ENCODE assay signal across 2 cellular contexts in the genomic region with DNA sequence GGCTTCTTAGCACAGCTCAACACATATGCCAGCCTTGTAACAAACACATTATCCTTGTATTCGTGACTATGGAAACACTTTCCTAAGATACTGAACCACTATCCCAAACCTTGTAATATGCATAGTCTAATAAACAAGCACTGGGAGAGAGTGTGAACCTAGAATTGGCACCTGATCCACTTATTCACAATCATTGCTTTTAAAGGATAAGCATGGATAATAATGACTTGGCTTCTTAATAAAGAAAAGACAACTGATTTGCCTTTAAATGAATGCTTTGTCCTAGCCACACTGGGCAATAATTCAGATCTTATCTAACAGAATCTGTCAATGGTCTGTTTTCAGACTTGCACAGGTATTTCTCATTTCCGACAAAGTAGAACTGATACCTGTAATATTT.
TF ChIP-seq lines count a peak whose summit lies in the region.

No MANE protein-coding gene starts in this region.

TF ChIP-seq in GM23338, 12 proteins besides CTCF, POLR2A, EP300 and RAD21:
- TF ChIP-seq, protein P1, sequence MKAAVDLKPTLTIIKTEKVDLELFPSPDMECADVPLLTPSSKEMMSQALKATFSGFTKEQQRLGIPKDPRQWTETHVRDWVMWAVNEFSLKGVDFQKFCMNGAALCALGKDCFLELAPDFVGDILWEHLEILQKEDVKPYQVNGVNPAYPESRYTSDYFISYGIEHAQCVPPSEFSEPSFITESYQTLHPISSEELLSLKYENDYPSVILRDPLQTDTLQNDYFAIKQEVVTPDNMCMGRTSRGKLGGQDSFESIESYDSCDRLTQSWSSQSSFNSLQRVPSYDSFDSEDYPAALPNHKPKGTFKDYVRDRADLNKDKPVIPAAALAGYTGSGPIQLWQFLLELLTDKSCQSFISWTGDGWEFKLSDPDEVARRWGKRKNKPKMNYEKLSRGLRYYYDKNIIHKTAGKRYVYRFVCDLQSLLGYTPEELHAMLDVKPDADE (IDR thresholded peaks at IDR 0.05): no peak
- TF ChIP-seq STAT1 (IDR thresholded peaks at IDR 0.05; ENCODE audit: unreplicated experiment) (no peak), POLR2AphosphoS5 (IDR thresholded peaks at IDR 0.05; ENCODE audit: low read depth) (no peak), EZH2phosphoT487 (IDR thresholded peaks at IDR 0.05; ENCODE audit: unreplicated experiment) (no peak), CREB1 (CRISPR knock-in tag; IDR thresholded peaks at IDR 0.05; ENCODE audit: low read depth) (no peak), EZH2 (IDR thresholded peaks at IDR 0.05; ENCODE audit: low read depth, unreplicated experiment) (no peak), ZNF114 (CRISPR knock-in tag; IDR thresholded peaks at IDR 0.05) (no peak)

TF ChIP-seq in GM12878, 131 proteins besides CTCF, POLR2A, EP300 and RAD21:
- TF ChIP-seq MYC (IDR thresholded peaks at IDR 0.05; ENCODE audit: insufficient read depth, insufficient read length, insufficient replicate concordance, low read length, severe bottlenecking) (no peak), YY1 (IDR thresholded peaks at IDR 0.05; ENCODE audit: low read depth, low read length) (no peak), SP1 (IDR thresholded peaks at IDR 0.05; ENCODE audit: low read depth, low read length) (no peak), SUPT20H (IDR thresholded peaks at IDR 0.05; ENCODE audit: borderline replicate concordance, control insufficient read depth, low read depth, low read length) (no peak), BACH1 (IDR thresholded peaks at IDR 0.05; ENCODE audit: borderline replicate concordance) (no peak), ZZZ3 (IDR thresholded peaks at IDR 0.05; ENCODE audit: control insufficient read depth, insufficient read length, low read depth) (no peak), ZBED1 (IDR thresholded peaks at IDR 0.05; ENCODE audit: borderline replicate concordance) (no peak), IRF4 (IDR thresholded peaks at IDR 0.05; ENCODE audit: low read depth, low read length) (no peak)
- TF ChIP-seq, protein P2, sequence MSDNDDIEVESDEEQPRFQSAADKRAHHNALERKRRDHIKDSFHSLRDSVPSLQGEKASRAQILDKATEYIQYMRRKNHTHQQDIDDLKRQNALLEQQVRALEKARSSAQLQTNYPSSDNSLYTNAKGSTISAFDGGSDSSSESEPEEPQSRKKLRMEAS (IDR thresholded peaks at IDR 0.05; ENCODE audit: low read depth, low read length): no peak
- TF ChIP-seq, protein P3, sequence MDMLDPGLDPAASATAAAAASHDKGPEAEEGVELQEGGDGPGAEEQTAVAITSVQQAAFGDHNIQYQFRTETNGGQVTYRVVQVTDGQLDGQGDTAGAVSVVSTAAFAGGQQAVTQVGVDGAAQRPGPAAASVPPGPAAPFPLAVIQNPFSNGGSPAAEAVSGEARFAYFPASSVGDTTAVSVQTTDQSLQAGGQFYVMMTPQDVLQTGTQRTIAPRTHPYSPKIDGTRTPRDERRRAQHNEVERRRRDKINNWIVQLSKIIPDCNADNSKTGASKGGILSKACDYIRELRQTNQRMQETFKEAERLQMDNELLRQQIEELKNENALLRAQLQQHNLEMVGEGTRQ (IDR thresholded peaks at IDR 0.05; ENCODE audit: borderline replicate concordance, low read depth, low read length): no peak
- TF ChIP-seq, protein P4, sequence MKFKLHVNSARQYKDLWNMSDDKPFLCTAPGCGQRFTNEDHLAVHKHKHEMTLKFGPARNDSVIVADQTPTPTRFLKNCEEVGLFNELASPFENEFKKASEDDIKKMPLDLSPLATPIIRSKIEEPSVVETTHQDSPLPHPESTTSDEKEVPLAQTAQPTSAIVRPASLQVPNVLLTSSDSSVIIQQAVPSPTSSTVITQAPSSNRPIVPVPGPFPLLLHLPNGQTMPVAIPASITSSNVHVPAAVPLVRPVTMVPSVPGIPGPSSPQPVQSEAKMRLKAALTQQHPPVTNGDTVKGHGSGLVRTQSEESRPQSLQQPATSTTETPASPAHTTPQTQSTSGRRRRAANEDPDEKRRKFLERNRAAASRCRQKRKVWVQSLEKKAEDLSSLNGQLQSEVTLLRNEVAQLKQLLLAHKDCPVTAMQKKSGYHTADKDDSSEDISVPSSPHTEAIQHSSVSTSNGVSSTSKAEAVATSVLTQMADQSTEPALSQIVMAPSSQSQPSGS (IDR thresholded peaks at IDR 0.05; ENCODE audit: low read length): no peak
- TF ChIP-seq, protein P5, sequence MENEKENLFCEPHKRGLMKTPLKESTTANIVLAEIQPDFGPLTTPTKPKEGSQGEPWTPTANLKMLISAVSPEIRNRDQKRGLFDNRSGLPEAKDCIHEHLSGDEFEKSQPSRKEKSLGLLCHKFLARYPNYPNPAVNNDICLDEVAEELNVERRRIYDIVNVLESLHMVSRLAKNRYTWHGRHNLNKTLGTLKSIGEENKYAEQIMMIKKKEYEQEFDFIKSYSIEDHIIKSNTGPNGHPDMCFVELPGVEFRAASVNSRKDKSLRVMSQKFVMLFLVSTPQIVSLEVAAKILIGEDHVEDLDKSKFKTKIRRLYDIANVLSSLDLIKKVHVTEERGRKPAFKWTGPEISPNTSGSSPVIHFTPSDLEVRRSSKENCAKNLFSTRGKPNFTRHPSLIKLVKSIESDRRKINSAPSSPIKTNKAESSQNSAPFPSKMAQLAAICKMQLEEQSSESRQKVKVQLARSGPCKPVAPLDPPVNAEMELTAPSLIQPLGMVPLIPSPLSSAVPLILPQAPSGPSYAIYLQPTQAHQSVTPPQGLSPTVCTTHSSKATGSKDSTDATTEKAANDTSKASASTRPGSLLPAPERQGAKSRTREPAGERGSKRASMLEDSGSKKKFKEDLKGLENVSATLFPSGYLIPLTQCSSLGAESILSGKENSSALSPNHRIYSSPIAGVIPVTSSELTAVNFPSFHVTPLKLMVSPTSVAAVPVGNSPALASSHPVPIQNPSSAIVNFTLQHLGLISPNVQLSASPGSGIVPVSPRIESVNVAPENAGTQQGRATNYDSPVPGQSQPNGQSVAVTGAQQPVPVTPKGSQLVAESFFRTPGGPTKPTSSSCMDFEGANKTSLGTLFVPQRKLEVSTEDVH (IDR thresholded peaks at IDR 0.05; ENCODE audit: low read depth, partially characterized antibody): no peak
- TF ChIP-seq, protein P6, sequence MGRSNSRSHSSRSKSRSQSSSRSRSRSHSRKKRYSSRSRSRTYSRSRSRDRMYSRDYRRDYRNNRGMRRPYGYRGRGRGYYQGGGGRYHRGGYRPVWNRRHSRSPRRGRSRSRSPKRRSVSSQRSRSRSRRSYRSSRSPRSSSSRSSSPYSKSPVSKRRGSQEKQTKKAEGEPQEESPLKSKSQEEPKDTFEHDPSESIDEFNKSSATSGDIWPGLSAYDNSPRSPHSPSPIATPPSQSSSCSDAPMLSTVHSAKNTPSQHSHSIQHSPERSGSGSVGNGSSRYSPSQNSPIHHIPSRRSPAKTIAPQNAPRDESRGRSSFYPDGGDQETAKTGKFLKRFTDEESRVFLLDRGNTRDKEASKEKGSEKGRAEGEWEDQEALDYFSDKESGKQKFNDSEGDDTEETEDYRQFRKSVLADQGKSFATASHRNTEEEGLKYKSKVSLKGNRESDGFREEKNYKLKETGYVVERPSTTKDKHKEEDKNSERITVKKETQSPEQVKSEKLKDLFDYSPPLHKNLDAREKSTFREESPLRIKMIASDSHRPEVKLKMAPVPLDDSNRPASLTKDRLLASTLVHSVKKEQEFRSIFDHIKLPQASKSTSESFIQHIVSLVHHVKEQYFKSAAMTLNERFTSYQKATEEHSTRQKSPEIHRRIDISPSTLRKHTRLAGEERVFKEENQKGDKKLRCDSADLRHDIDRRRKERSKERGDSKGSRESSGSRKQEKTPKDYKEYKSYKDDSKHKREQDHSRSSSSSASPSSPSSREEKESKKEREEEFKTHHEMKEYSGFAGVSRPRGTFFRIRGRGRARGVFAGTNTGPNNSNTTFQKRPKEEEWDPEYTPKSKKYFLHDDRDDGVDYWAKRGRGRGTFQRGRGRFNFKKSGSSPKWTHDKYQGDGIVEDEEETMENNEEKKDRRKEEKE (IDR thresholded peaks at IDR 0.05): no peak
- TF ChIP-seq, protein P7, sequence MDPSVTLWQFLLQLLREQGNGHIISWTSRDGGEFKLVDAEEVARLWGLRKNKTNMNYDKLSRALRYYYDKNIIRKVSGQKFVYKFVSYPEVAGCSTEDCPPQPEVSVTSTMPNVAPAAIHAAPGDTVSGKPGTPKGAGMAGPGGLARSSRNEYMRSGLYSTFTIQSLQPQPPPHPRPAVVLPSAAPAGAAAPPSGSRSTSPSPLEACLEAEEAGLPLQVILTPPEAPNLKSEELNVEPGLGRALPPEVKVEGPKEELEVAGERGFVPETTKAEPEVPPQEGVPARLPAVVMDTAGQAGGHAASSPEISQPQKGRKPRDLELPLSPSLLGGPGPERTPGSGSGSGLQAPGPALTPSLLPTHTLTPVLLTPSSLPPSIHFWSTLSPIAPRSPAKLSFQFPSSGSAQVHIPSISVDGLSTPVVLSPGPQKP (IDR thresholded peaks at IDR 0.05; ENCODE audit: low read depth, low read length): no peak
